10 cellular contexts compared by ENCODE assay signal in the genomic region with DNA sequence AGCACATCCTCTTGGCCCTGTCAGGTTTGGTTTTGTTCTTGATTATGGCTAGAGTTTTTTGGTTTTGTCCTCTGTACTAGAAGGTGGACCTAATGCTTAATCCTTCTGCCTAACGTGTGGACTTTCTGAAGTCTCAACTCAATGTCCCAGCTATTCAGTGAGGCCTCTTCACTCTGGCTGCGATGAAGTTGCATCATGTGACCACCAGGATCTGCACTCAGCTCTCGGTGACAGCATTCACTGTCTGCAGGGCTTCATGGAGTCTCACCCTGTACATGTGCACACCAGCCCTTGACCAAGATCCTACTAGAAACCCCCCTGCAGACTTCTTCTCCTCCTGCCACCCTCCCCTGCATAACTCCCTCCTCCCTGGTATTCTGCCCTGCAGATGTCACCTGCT. TPM values are rescaled to one million over a fixed set of nuclear protein-coding genes. Genes with fewer than 3 reads are reported as not detected.
"Had no signal": no experiment of that assay in that cellular context is flagged by ENCODE, and none has a peak within 500 bp of the region (broad histone marks: within the 10 kb centered on the region; RNA-seq: fewer than 3 reads in every experiment).

No MANE protein-coding gene starts in this region.

- H3K27ac ChIP-seq: HL-60, KMS-11 had no signal

- H3K36me3 ChIP-seq: HAP-1 had no signal

- H3K4me2 ChIP-seq: GM23338, KMS-11 had no signal

- H3K9ac ChIP-seq: KMS-11 had no signal

- H3K4me1 Mint-ChIP-seq: IgD-negative memory B cell had no signal

- H3K9me3 ChIP-seq: HAP-1 had no signal

- H3K4me3 Mint-ChIP-seq: GM23338 had no signal

- ATAC-seq: GM23338, HepG2 had no signal

- FAIRE-seq: H1, H54, HepG2 had no signal

- H3K4me1 ChIP-seq: HAP-1 had no signal

- H3K4me3 ChIP-seq: GM23338, HAP-1 had no signal

- H3K27ac Mint-ChIP-seq: GM23338, IgD-negative memory B cell had no signal

- H2AFZ ChIP-seq: GM23338 had no signal

- DNase-seq: Karpas-422, KBM-7 had no signal

RNA-seq across cellular contexts. Expression of gene HRH1, which starts 38.7 kb away (rescaled TPM):
- total RNA-seq: GM23338, H1, HepG2 had no signal
- polyA plus RNA-seq: GM23338, HepG2, IgD-negative memory B cell had no signal
